ENCODE assay signal across 17 cellular contexts in the genomic region with DNA sequence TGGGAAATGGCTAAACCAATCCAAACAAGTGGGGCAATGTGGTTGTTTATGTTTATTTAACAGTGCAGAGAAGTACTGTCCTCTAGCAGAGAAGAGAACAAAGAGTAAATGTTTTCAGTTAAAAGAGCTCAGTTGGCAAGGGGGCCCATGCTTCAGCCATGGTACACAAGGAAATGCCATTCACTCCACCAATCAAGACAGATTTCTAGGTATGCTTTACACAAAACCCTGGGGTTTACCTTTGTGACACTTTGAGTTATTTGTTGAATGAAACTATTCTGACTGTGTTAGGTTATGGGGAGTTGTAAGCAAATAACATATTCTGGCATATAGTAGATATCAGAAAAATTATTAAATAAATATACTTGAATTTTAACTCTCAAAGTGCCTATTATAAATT.
A peak's percentile ranks its signal among the peaks of the same experiment; 100 is the strongest.
DNase-seq lines count a peak whose midpoint lies in the region; ATAC-seq and TF ChIP-seq lines count a peak whose summit lies in the region.
"Had no signal": no experiment of that assay in that cellular context is flagged by ENCODE, and none has a peak within 500 bp of the region (broad histone marks: within the 10 kb centered on the region; RNA-seq: fewer than 3 reads in every experiment).

No MANE protein-coding gene starts in this region.

- POLR2A ChIA-PET in OCI-LY7 (lab: Charles Lee), result interaction anchor here (0.6 kb wide), 1 partner anchor 87 kb away, joined by 3 read pairs; no protein-coding TSS in a partner anchor

- TF ChIP-seq CTCF in C4-2B (conservative IDR thresholded peaks at IDR 0.05) (no peak), LNCaP clone FGC (IDR thresholded peaks at IDR 0.05; ENCODE audit: control insufficient read depth, extremely low read depth, insufficient read depth) (no peak), OCI-LY7 (conservative IDR thresholded peaks at IDR 0.05; ENCODE audit: low read length) (no peak), left lung (IDR thresholded peaks at IDR 0.05) (no peak), smooth muscle cell (IDR thresholded peaks at IDR 0.05; ENCODE audit: borderline replicate concordance, insufficient read depth, poor library complexity, severe bottlenecking) (no peak)

- CTCF ChIA-PET in OCI-LY7 (lab: Charles Lee; ENCODE audit: unreplicated experiment), result no interaction called here

- H3K9me2 ChIP-seq in OCI-LY7 (ENCODE audit: insufficient read depth, low read length), result no peaks in the 10 kb centered on the region

- peak; percentile 76 for ATAC-seq in left lung
- ATAC-seq: GM12878, HepG2 had no signal

- H2AFZ ChIP-seq in OCI-LY7 (ENCODE audit: low read length) (peak overlapping the region; percentile 34; the same call in 1 of the 2 replicates), smooth muscle cell (ENCODE audit: low read depth) (no peak overlapping the region)

- intact Hi-C loops in OCI-LY7 (cut with micrococcal nuclease; ENCODE audit: unreplicated experiment) (no loop called here), left lung (cut with DNase I) (no loop called here)

- H3K4me2 ChIP-seq in OCI-LY7 (ENCODE audit: low read length) (no peak overlapping the region), smooth muscle cell (no peak overlapping the region)

- H3K9ac ChIP-seq in smooth muscle cell (ENCODE audit: low read depth), result no peak overlapping the region

- peak; percentile 51 for DNase-seq in LNCaP clone FGC (ENCODE audit: low read depth)
- DNase-seq in OCI-LY7 (ENCODE audit: low spot score), result no peak
- DNase-seq in left lung, result no peak
- DNase-seq in NCI-H146 treated with DMSO at 0.1 percent for 48 hours (lab: John Stamatoyannopoulos, UW; ENCODE audit: unreplicated experiment), result no peak
- DNase-seq in superior temporal gyrus (ENCODE audit: extremely low spot score), result no peak
- DNase-seq in smooth muscle cell (lab: John Stamatoyannopoulos, UW; ENCODE audit: unreplicated experiment), result no peak
- DNase-seq: ACHN; BE2C; C1 segment of cervical spinal cord; CD4-positive, alpha-beta T cell; DMS153; DND-41; EL had no signal

- H3K36me3 ChIP-seq in OCI-LY7 (ENCODE audit: insufficient read depth, low read length) (no peaks in the 10 kb centered on the region), left lung (no peaks in the 10 kb centered on the region), smooth muscle cell (ENCODE audit: low read depth) (no peaks in the 10 kb centered on the region)
- H3K36me3 ChIP-seq: BE2C, HAP-1 had no signal

- H3K27me3 ChIP-seq in left lung, result no peaks in the 10 kb centered on the region
- no peaks in the 10 kb centered on the region for H3K27me3 ChIP-seq in smooth muscle cell (ENCODE audit: low read depth)
- H3K27me3 ChIP-seq: BE2C had no signal

- BruUV-seq in OCI-LY7 (replicated peaks; lab: Mats Ljungman, UMichigan), result no TSS peak

- H3K27ac ChIP-seq in C4-2B, result peak overlapping the region; percentile 71; the same call in 1 of the 2 replicates
- H3K27ac ChIP-seq in OCI-LY7 (ENCODE audit: low read depth, low read length, poor library complexity, severe bottlenecking), result no peak overlapping the region
- no peak overlapping the region for H3K27ac ChIP-seq in left lung
- H3K27ac ChIP-seq in smooth muscle cell (ENCODE audit: low read depth), result no peak overlapping the region

- H3K79me2 ChIP-seq in OCI-LY7 (ENCODE audit: insufficient read depth, low read depth, low read length) (no peaks in the 10 kb centered on the region), smooth muscle cell (ENCODE audit: low read depth) (no peaks in the 10 kb centered on the region)

- no peaks in the 10 kb centered on the region for H3K4me1 ChIP-seq in OCI-LY7 (ENCODE audit: insufficient read depth, low read length, poor library complexity, severe bottlenecking)
- no peaks in the 10 kb centered on the region for H3K4me1 ChIP-seq in left lung
- no peaks in the 10 kb centered on the region for H3K4me1 ChIP-seq in smooth muscle cell (ENCODE audit: low read depth)
- H3K4me1 ChIP-seq: BE2C, HAP-1 had no signal

- H3K9me3 ChIP-seq in OCI-LY7 (ENCODE audit: low read length) (no peaks in the 10 kb centered on the region), left lung (peaks cover 0 to 2% of the 10 kb centered on the region in 2 donors), smooth muscle cell (replicated peaks; ENCODE audit: low read depth) (no peaks in the 10 kb centered on the region)
- H3K9me3 ChIP-seq: BE2C, HAP-1 had no signal

- H3F3A ChIP-seq in smooth muscle cell (ENCODE audit: low read depth), result no peaks in the 10 kb centered on the region

- H3K4me3 ChIP-seq in LNCaP clone FGC (ENCODE audit: low read depth, low read length), result no peak overlapping the region
- no peak overlapping the region for H3K4me3 ChIP-seq in OCI-LY7 (ENCODE audit: low read depth, low read length, poor library complexity, severe bottlenecking)
- H3K4me3 ChIP-seq in left lung, result no peak overlapping the region
- no peak overlapping the region for H3K4me3 ChIP-seq in smooth muscle cell
- H3K4me3 ChIP-seq: GM12878, HAP-1 had no signal

- H4K20me1 ChIP-seq in OCI-LY7 (ENCODE audit: insufficient read depth, low read length), result no peaks in the 10 kb centered on the region
- no peaks in the 10 kb centered on the region for H4K20me1 ChIP-seq in smooth muscle cell (ENCODE audit: low read depth)
